In the genomic region with DNA sequence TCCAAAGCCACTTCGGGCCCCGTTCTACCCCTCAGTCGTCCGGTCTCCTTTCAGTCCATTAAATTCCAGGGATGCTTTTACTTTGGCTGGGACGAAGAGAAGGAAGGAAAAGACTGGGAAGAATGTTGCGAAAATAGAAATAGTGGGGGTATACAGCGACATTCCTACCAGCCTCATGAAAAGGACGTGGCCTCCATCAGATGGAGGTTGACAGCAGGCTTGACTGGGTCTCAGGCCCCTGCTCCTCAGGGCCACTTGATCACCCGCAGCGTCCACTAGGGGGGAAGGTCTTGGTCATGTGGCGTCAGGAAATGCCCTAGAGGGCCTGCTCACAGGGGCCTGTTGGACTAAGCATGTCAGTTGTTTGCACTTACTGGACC, we compare ENCODE assay signal across 8 cellular contexts. TPM values are rescaled to one million over a fixed set of nuclear protein-coding genes. Genes with fewer than 3 reads are reported as not detected.
A peak's percentile ranks its signal among the peaks of the same experiment; 100 is the strongest.
DNase-seq lines count a peak whose midpoint lies in the region; ATAC-seq and TF ChIP-seq lines count a peak whose summit lies in the region.

No MANE protein-coding gene starts in this region.

- no peaks in the 10 kb centered on the region for H3K36me3 ChIP-seq in right lobe of liver
- no peaks in the 10 kb centered on the region for H3K36me3 ChIP-seq in stomach smooth muscle (ENCODE audit: control insufficient read depth in 2 of 2, insufficient read depth in 2 of 2, low read length in 2 of 2)

- peak overlapping the region in 2 of 3 donors; percentile 80 to 82 for H3K4me3 Mint-ChIP-seq in T-cell

- POLR2A ChIA-PET in T-cell (lab: Charles Lee), result no interaction called here

- H3K27ac Mint-ChIP-seq in T-cell, result peak overlapping the region in 1 of 2 donors; percentile 72

- peaks cover 7 to 10% (median 7%) of the 10 kb centered on the region in 3 donors for H3K4me1 Mint-ChIP-seq in T-cell

- WGBS in right lobe of liver (ENCODE audit: insufficient coverage, low coverage, low lambda C conversion rate, missing lambda C conversion rate), result 18% methylated on average over 9 of the region's 11 CpGs

- CTCF ChIA-PET in T-cell (lab: Charles Lee), result no interaction called here

- peaks cover 0 to 21% (median 0%) of the 10 kb centered on the region in 4 donors for H3K4me1 ChIP-seq in right lobe of liver
- H3K4me1 ChIP-seq in stomach smooth muscle (ENCODE audit: control insufficient read depth, insufficient read depth, low read length), result peaks cover 7% of the 10 kb centered on the region

- TF ChIP-seq CTCF in right lobe of liver (IDR thresholded peaks at IDR 0.05), result peak in 3 of 4 donors; percentile 31 to 38 (median 36)

- H3K27me3 Mint-ChIP-seq in T-cell, result peaks cover 0 to 6% of the 10 kb centered on the region in 2 donors

- DNase-seq in activated CD8-positive, alpha-beta memory T cell treated with anti-CD3 and anti-CD28 coated beads for 24 hours, result peak; percentile 58
- no peak for DNase-seq in activated CD8-positive, alpha-beta memory T cell treated with anti-CD3 and anti-CD28 coated beads, Interleukin-2, amount 50 U/mL, for 4 hours
- peak; percentile 69 for DNase-seq in HCEC 1CT
- DNase-seq in LoVo (ENCODE audit: low spot score), result peak; percentile 71
- DNase-seq in T-cell, result peak in 6 of 34 experiments; percentile 3 to 38 (median 6)
- DNase-seq in effector CD8-positive, alpha-beta T cell (lab: John Stamatoyannopoulos, UW), result peak; percentile 1
- DNase-seq in right lobe of liver, result peak; percentile 64 to 72 (median 68)

- peak overlapping the region; percentile 96 to 97 for H3K9ac ChIP-seq in stomach smooth muscle (ENCODE audit: low read length in 2 of 2)

- H3K9me3 Mint-ChIP-seq in T-cell, result no peaks in the 10 kb centered on the region

- no peak for ATAC-seq in T-cell (replicated peaks in 1 of 4)
- ATAC-seq in right lobe of liver, result peak; percentile 40 to 70 (median 55)

- intact Hi-C loops in right lobe of liver (cut with DNase I), result no loop called here

- H3K36me3 Mint-ChIP-seq in T-cell, result no peaks in the 10 kb centered on the region

- H3K27me3 ChIP-seq in right lobe of liver (no peaks in the 10 kb centered on the region), stomach smooth muscle (ENCODE audit: control insufficient read depth in 1 of 2, insufficient read depth in 2 of 2, low read length in 2 of 2) (no peaks in the 10 kb centered on the region)

- H3K27ac ChIP-seq in right lobe of liver (peak overlapping the region; percentile 76 to 93 (median 86)), stomach smooth muscle (ENCODE audit: low read length) (peak overlapping the region; percentile 93)

- H3K9me3 ChIP-seq in right lobe of liver, result no peaks in the 10 kb centered on the region
- no peaks in the 10 kb centered on the region for H3K9me3 ChIP-seq in stomach smooth muscle (ENCODE audit: control insufficient read depth in 2 of 2, low read length in 2 of 2)

- H3K4me3 ChIP-seq in right lobe of liver, result peak overlapping the region; percentile 78 to 83 (median 82)
- peak overlapping the region; percentile 87 to 88 for H3K4me3 ChIP-seq in stomach smooth muscle (ENCODE audit: low read length in 2 of 2)

- TF ChIP-seq POLR2A in right lobe of liver (IDR thresholded peaks at IDR 0.05), result peak; percentile 6

RNA-seq across cellular contexts. Expression of a gene that starts 0.7 kb away (rescaled TPM):
- under 1 TPM; 0.23 to 0.65 (median 0.41) TPM for total RNA-seq in T-cell
- 1 to 10 TPM; 4.6 to 7.7 (median 5.8) TPM for total RNA-seq in right lobe of liver

Comparison
In these comparisons a context has a peak if more than half of its experiments do, and no peak if none do; other contexts are left out.
1. ATAC-seq: peak in right lobe of liver (4 of 4); none in T-cell (0 of 4).